2 cellular contexts compared by ENCODE assay signal in the genomic region with DNA sequence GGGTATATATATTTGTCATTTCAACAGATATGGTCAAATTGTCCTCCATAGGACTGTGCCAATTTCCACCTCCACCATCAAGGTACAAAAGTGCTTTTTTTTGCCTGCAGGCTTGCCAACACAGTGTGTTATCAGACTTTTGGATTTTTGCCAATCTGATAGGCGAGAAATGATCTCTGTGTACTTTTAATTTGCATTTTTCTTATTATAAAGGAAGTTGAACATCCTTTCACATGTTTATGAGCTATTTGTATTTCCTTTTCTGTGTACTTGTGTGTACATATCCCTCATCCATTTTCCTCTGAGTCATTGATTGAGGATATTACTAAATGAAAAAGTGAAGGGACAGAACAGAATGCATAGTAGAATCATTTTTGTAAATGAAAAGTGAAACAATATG.
TF ChIP-seq lines count a peak whose summit lies in the region.

No MANE protein-coding gene starts in this region.

TF ChIP-seq in HEK293, 187 proteins besides CTCF, POLR2A, EP300 and RAD21 (continued from another document and continues in another):
- TF ChIP-seq, protein P1, sequence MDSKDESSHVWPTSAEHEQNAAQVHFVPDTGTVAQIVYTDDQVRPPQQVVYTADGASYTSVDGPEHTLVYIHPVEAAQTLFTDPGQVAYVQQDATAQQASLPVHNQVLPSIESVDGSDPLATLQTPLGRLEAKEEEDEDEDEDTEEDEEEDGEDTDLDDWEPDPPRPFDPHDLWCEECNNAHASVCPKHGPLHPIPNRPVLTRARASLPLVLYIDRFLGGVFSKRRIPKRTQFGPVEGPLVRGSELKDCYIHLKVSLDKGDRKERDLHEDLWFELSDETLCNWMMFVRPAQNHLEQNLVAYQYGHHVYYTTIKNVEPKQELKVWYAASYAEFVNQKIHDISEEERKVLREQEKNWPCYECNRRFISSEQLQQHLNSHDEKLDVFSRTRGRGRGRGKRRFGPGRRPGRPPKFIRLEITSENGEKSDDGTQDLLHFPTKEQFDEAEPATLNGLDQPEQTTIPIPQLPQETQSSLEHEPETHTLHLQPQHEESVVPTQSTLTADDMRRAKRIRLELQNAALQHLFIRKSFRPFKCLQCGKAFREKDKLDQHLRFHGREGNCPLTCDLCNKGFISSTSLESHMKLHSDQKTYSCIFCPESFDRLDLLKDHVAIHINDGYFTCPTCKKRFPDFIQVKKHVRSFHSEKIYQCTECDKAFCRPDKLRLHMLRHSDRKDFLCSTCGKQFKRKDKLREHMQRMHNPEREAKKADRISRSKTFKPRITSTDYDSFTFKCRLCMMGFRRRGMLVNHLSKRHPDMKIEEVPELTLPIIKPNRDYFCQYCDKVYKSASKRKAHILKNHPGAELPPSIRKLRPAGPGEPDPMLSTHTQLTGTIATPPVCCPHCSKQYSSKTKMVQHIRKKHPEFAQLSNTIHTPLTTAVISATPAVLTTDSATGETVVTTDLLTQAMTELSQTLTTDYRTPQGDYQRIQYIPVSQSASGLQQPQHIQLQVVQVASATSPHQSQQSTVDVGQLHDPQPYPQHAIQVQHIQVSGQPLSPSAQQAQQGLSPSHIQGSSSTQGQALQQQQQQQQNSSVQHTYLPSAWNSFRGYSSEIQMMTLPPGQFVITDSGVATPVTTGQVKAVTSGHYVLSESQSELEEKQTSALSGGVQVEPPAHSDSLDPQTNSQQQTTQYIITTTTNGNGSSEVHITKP (tag by site-specific recombination; IDR thresholded peaks at IDR 0.05): 0 out of 2 replicates have a peak, but pooled peaks have one; percentile 19
- TF ChIP-seq ZNF558 (tag by site-specific recombination; IDR thresholded peaks at IDR 0.05): peak; percentile 96
- TF ChIP-seq OSR2 (tag by site-specific recombination; IDR thresholded peaks at IDR 0.05): no peak
- TF ChIP-seq SETDB1 (IDR thresholded peaks at IDR 0.05; ENCODE audit: insufficient read length, low read length): no peak
- no peak for TF ChIP-seq GLI4 (tag by site-specific recombination; IDR thresholded peaks at IDR 0.05)
- TF ChIP-seq ZSCAN30 (tag by site-specific recombination; IDR thresholded peaks at IDR 0.05): no peak
- TF ChIP-seq ZNF768 (tag by site-specific recombination; IDR thresholded peaks at IDR 0.05): no peak
- no peak for TF ChIP-seq YY2 (tag by site-specific recombination; IDR thresholded peaks at IDR 0.05)
- no peak for TF ChIP-seq ZBTB8A (tag by site-specific recombination; IDR thresholded peaks at IDR 0.05)
- TF ChIP-seq ZNF114 (tag by site-specific recombination; IDR thresholded peaks at IDR 0.05): no peak
- TF ChIP-seq ZBTB17 (tag by site-specific recombination; IDR thresholded peaks at IDR 0.05): peak; percentile 14; the same call in 1 of the 2 replicates
- no peak for TF ChIP-seq ZNF785 (tag by site-specific recombination; IDR thresholded peaks at IDR 0.05)
- TF ChIP-seq, protein P2, sequence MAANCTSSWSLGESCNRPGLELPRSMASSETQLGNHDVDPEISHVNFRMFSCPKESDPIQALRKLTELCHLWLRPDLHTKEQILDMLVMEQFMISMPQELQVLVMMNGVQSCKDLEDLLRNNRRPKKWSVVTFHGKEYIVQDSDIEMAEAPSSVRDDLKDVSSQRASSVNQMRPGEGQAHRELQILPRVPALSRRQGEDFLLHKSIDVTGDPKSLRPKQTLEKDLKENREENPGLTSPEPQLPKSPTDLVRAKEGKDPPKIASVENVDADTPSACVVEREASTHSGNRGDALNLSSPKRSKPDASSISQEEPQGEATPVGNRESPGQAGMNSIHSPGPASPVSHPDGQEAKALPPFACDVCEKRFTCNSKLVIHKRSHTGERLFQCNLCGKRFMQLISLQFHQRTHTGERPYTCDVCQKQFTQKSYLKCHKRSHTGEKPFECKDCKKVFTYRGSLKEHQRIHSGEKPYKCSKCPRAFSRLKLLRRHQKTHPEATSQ (tag by site-specific recombination; IDR thresholded peaks at IDR 0.05): no peak
- TF ChIP-seq ZNF626 (tag by site-specific recombination; IDR thresholded peaks at IDR 0.05): no peak
- TF ChIP-seq, protein P3, sequence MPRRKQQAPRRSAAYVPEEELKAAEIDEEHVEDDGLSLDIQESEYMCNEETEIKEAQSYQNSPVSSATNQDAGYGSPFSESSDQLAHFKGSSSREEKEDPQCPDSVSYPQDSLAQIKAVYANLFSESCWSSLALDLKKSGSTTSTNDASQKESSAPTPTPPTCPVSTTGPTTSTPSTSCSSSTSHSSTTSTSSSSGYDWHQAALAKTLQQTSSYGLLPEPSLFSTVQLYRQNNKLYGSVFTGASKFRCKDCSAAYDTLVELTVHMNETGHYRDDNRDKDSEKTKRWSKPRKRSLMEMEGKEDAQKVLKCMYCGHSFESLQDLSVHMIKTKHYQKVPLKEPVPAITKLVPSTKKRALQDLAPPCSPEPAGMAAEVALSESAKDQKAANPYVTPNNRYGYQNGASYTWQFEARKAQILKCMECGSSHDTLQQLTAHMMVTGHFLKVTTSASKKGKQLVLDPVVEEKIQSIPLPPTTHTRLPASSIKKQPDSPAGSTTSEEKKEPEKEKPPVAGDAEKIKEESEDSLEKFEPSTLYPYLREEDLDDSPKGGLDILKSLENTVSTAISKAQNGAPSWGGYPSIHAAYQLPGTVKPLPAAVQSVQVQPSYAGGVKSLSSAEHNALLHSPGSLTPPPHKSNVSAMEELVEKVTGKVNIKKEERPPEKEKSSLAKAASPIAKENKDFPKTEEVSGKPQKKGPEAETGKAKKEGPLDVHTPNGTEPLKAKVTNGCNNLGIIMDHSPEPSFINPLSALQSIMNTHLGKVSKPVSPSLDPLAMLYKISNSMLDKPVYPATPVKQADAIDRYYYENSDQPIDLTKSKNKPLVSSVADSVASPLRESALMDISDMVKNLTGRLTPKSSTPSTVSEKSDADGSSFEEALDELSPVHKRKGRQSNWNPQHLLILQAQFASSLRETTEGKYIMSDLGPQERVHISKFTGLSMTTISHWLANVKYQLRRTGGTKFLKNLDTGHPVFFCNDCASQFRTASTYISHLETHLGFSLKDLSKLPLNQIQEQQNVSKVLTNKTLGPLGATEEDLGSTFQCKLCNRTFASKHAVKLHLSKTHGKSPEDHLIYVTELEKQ (tag by site-specific recombination; IDR thresholded peaks at IDR 0.05; ENCODE audit: borderline replicate concordance): no peak
- TF ChIP-seq, protein P4, sequence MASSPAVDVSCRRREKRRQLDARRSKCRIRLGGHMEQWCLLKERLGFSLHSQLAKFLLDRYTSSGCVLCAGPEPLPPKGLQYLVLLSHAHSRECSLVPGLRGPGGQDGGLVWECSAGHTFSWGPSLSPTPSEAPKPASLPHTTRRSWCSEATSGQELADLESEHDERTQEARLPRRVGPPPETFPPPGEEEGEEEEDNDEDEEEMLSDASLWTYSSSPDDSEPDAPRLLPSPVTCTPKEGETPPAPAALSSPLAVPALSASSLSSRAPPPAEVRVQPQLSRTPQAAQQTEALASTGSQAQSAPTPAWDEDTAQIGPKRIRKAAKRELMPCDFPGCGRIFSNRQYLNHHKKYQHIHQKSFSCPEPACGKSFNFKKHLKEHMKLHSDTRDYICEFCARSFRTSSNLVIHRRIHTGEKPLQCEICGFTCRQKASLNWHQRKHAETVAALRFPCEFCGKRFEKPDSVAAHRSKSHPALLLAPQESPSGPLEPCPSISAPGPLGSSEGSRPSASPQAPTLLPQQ (tag by site-specific recombination; IDR thresholded peaks at IDR 0.05): no peak

TF ChIP-seq in liver, 16 proteins besides CTCF, POLR2A, EP300 and RAD21 (continued from another document):
- TF ChIP-seq, protein P5, sequence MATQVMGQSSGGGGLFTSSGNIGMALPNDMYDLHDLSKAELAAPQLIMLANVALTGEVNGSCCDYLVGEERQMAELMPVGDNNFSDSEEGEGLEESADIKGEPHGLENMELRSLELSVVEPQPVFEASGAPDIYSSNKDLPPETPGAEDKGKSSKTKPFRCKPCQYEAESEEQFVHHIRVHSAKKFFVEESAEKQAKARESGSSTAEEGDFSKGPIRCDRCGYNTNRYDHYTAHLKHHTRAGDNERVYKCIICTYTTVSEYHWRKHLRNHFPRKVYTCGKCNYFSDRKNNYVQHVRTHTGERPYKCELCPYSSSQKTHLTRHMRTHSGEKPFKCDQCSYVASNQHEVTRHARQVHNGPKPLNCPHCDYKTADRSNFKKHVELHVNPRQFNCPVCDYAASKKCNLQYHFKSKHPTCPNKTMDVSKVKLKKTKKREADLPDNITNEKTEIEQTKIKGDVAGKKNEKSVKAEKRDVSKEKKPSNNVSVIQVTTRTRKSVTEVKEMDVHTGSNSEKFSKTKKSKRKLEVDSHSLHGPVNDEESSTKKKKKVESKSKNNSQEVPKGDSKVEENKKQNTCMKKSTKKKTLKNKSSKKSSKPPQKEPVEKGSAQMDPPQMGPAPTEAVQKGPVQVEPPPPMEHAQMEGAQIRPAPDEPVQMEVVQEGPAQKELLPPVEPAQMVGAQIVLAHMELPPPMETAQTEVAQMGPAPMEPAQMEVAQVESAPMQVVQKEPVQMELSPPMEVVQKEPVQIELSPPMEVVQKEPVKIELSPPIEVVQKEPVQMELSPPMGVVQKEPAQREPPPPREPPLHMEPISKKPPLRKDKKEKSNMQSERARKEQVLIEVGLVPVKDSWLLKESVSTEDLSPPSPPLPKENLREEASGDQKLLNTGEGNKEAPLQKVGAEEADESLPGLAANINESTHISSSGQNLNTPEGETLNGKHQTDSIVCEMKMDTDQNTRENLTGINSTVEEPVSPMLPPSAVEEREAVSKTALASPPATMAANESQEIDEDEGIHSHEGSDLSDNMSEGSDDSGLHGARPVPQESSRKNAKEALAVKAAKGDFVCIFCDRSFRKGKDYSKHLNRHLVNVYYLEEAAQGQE (IDR thresholded peaks at IDR 0.05): peak; percentile 65
- TF ChIP-seq FOXA2 (IDR thresholded peaks at IDR 0.05): peak; percentile 78
- TF ChIP-seq NR2F2 (IDR thresholded peaks at IDR 0.05): no peak
- TF ChIP-seq JUND (IDR thresholded peaks at IDR 0.05): peak; percentile 69 to 86
- TF ChIP-seq HNF4A (conservative IDR thresholded peaks at IDR 0.05): peak; percentile 70 to 88
- peak in 1 of 2 donors; percentile 84 for TF ChIP-seq RXRA (IDR thresholded peaks at IDR 0.05)
TF ChIP-seq in liver: peak in this region for 12.
